In the genomic region with DNA sequence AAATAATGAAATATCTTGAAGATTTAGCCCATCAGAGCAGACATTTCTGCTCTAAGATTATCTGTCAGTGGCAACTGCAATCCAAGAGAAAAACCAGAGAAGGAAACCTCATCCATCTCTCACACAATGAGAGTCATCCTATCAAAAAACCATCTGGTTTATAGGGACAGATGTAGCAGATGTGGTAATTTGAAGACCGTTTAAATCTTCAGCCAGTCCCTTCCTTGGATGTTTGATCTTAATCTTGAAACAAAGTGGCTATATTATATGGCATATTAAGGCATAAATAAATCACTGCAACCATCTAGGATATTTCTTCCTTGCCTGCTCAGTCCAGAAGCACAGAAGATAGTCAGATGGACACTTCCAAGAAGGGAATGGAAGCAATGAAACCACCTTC, we compare ENCODE assay signal across 25 cellular contexts.
"Had no signal": no experiment of that assay in that cellular context is flagged by ENCODE, and none has a peak within 500 bp of the region (broad histone marks: within the 10 kb centered on the region; RNA-seq: fewer than 3 reads in every experiment).

No MANE protein-coding gene starts in this region.

- H3K36me3 ChIP-seq: ascending aorta, breast epithelium, cardiac muscle cell, colonic mucosa had no signal

- DNase-seq: activated CD4-positive, alpha-beta memory T cell treated with anti-CD3 and anti-CD28 coated beads, Interleukin-2, amount 10 ng/mL, durations not matched to agents 7 days and 5 days; activated CD4-positive, alpha-beta T cell treated with anti-CD3 and anti-CD28 coated beads for 1 hour; activated CD4-positive, alpha-beta T cell treated with anti-CD3 and anti-CD28 coated beads for 4 hours; activated CD4-positive, alpha-beta T cell treated with anti-CD3 and anti-CD28 coated beads, Interleukin-2, amount 10 ng/mL, durations not matched to agents 7 days and 5 days; activated CD4-positive, alpha-beta T cell treated with anti-CD3 and anti-CD28 coated beads, Interleukin-2, amount 50 U/mL, for 4 hours; activated CD8-positive, alpha-beta memory T cell treated with anti-CD3 and anti-CD28 coated beads, Interleukin-2, amount 50 U/mL, for 48 hours; activated gamma-delta T cell; activated naive CD4-positive, alpha-beta T cell; activated naive CD4-positive, alpha-beta T cell treated with anti-CD3 and anti-CD28 coated beads, Interleukin-2, amount 10 ng/mL, durations not matched to agents 7 days and 5 days; activated naive CD8-positive, alpha-beta T cell treated with anti-CD3 and anti-CD28 coated beads, Interleukin-2, amount 10 ng/mL, durations not matched to agents 7 days and 5 days; activated T-cell treated with anti-CD3 and anti-CD28 coated beads for 4 hours; activated T-cell treated with anti-CD3 and anti-CD28 coated beads, Interleukin-2, amount 50 U/mL, for 24 hours; activated T-cell treated with anti-CD3 and anti-CD28 coated beads, Interleukin-2, amount 50 U/mL, for 72 hours; central memory CD4-positive, alpha-beta T cell; cerebellar nuclear complex; colonic mucosa; effector CD8-positive, alpha-beta T cell; endodermal cell; head of caudate nucleus; T-helper 2 cell had no signal

- H3K4me1 ChIP-seq: breast epithelium, colonic mucosa had no signal

- H3K27ac ChIP-seq: ascending aorta, breast epithelium, cardiac muscle cell, colonic mucosa had no signal

- H3K27me3 ChIP-seq: ascending aorta, breast epithelium, cardiac muscle cell, colonic mucosa had no signal

- ATAC-seq: activated naive CD4-positive, alpha-beta T cell treated with anti-CD3 and anti-CD28 coated beads, Interleukin-2, amount 50 U/mL, for 72 hours; activated T-cell treated with anti-CD3 and anti-CD28 coated beads, Interleukin-2, amount 50 U/mL, for 72 hours; esophagus mucosa had no signal

- H3K9me3 ChIP-seq: ascending aorta, breast epithelium, colonic mucosa had no signal

- H3K4me3 ChIP-seq: ascending aorta, breast epithelium, cardiac muscle cell, colonic mucosa had no signal
